8 cellular contexts compared by ENCODE assay signal in the genomic region with DNA sequence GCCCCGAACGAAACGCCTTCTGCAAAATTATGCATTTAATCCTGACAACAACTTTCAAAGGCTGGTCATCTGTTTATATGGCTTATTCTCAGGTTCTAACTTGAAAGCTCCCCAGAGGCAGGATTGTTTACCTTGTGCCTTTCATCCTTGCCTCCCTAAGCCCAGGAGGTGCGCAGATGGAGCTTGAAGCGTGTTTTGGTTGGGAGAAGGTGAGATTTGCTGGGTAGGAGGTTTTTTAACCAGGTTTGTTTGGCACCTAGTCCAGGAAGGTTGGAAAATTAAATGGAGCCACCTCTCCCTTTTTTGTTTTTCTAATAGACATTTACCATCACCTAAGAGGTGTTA. TPM values are rescaled to one million over a fixed set of nuclear protein-coding genes. Genes with fewer than 3 reads are reported as not detected.
A peak's percentile ranks its signal among the peaks of the same experiment; 100 is the strongest.
DNase-seq lines count a peak whose midpoint lies in the region; ATAC-seq and TF ChIP-seq lines count a peak whose summit lies in the region.

No MANE protein-coding gene starts in this region.

- peaks cover 54% of the 10 kb centered on the region for H3K79me2 ChIP-seq in PC-9 (ENCODE audit: low read depth)

- H3K9me3 ChIP-seq in PC-9 (ENCODE audit: insufficient read depth, low read depth): no peaks in the 10 kb centered on the region
- no peaks in the 10 kb centered on the region for H3K9me3 ChIP-seq in esophagus muscularis mucosa
- no peaks in the 10 kb centered on the region for H3K9me3 ChIP-seq in psoas muscle

- TF ChIP-seq CTCF in GM12865 (IDR thresholded peaks at IDR 0.05; ENCODE audit: insufficient read depth, low read depth, low read length, missing control alignments) (no peak), PC-9 (conservative IDR thresholded peaks at IDR 0.05) (no peak), esophagus muscularis mucosa (IDR thresholded peaks at IDR 0.05) (no peak), psoas muscle (IDR thresholded peaks at IDR 0.05) (no peak)

- intact Hi-C loops in PC-9 (cut with micrococcal nuclease; ENCODE audit: unreplicated experiment): loop anchor here (5.0 kb wide), 3 partner anchors 72 to 407 kb away; a partner anchor contains a TSS
- intact Hi-C loops in esophagus muscularis mucosa (cut with DNase I): loop anchor here (2.0 to 10.0 kb wide), 3 partner anchors 72 to 240 kb away; a partner anchor contains a TSS
- intact Hi-C loops in psoas muscle (cut with DNase I): no loop called here

- POLR2A ChIA-PET in PC-9 (lab: Charles Lee; ENCODE audit: unreplicated experiment): interaction anchor here (0.7 to 0.9 kb wide), 2 partner anchors 52 to 347 kb away, joined by 3 to 4 read pairs; no protein-coding TSS in a partner anchor

- DNase-seq in GM12865 (ENCODE audit: low read depth) (no peak), PC-9 (no peak), esophagus muscularis mucosa (ENCODE audit: extremely low spot score) (no peak), psoas muscle (no peak), Kasumi-1 (lab: John Stamatoyannopoulos, UW) (no peak)
- no peak for DNase-seq in activated CD8-positive, alpha-beta memory T cell treated with anti-CD3 and anti-CD28 coated beads for 24 hours

- H3K36me3 ChIP-seq in PC-9 (ENCODE audit: low read depth) (peaks cover 31% of the 10 kb centered on the region), esophagus muscularis mucosa (peaks cover 0 to 2% (median under 1%) of the 10 kb centered on the region in 4 donors), psoas muscle (ENCODE audit: insufficient read depth in 1 of 2, low read depth in 1 of 2) (no peaks in the 10 kb centered on the region)

- BruUV-seq in PC-9 (replicated peaks; lab: Mats Ljungman, UMichigan): TSS peak; percentile 47

- H3K4me2 ChIP-seq in PC-9: peak overlapping the region; percentile 80

- ATAC-seq in psoas muscle (peak in 1 of 4 donors; percentile 14), GM19467 (IDR thresholded peaks at IDR 0.05; ENCODE audit: unreplicated experiment) (no peak), GM21717 (IDR thresholded peaks at IDR 0.05; ENCODE audit: unreplicated experiment) (no peak)

- peak overlapping the region; percentile 52 for H3K27ac ChIP-seq in PC-9
- peak overlapping the region; percentile 72 to 82 (median 77) for H3K27ac ChIP-seq in esophagus muscularis mucosa (replicated peaks in 1 of 4)
- peak overlapping the region; percentile 87 for H3K27ac ChIP-seq in psoas muscle

- H2AFZ ChIP-seq in PC-9: peak overlapping the region; percentile 86

- WGBS in esophagus muscularis mucosa: 4% methylated on average over 5 of the region's 5 CpGs
- WGBS in psoas muscle, 3 donors: 2 to 4% (median 2%) methylated on average over 5 of the region's 5 CpGs

- no peak for TF ChIP-seq EP300 in esophagus muscularis mucosa (IDR thresholded peaks at IDR 0.05)

- no peaks in the 10 kb centered on the region; the same call in 1 of the 2 replicates for H4K20me1 ChIP-seq in PC-9 (ENCODE audit: insufficient read depth)

- H3K9me2 ChIP-seq in PC-9 (ENCODE audit: insufficient read depth): no peaks in the 10 kb centered on the region

- TF ChIP-seq POLR2A in esophagus muscularis mucosa (IDR thresholded peaks at IDR 0.05; ENCODE audit: low read depth): no peak

- H3K4me1 ChIP-seq in PC-9 (replicated peaks; ENCODE audit: insufficient read depth): peaks cover 28% of the 10 kb centered on the region
- H3K4me1 ChIP-seq in esophagus muscularis mucosa: peaks cover 12 to 33% (median 21%) of the 10 kb centered on the region in 4 donors
- peaks cover 19% of the 10 kb centered on the region for H3K4me1 ChIP-seq in psoas muscle

- CTCF ChIA-PET in PC-9 (lab: Charles Lee): interaction anchor here (0.7 kb wide), 1 partner anchor 50 kb away, joined by 4 read pairs; no protein-coding TSS in a partner anchor

- H3K27me3 ChIP-seq in PC-9 (ENCODE audit: insufficient read depth, low read depth) (no peaks in the 10 kb centered on the region), esophagus muscularis mucosa (no peaks in the 10 kb centered on the region), psoas muscle (ENCODE audit: insufficient read depth in 3 of 3, low read length in 2 of 3) (no peaks in the 10 kb centered on the region)

- peaks cover 26% of the 10 kb centered on the region for H3F3A ChIP-seq in PC-9 (ENCODE audit: insufficient read depth, low read depth)

- H3K4me3 ChIP-seq in GM12865 (ENCODE audit: low read depth, low read length) (peak overlapping the region; percentile 82), PC-9 (peak overlapping the region; percentile 78), esophagus muscularis mucosa (peak overlapping the region; percentile 63 to 77 (median 70)), psoas muscle (peak overlapping the region; percentile 91)

RNA-seq across cellular contexts. Expression of a gene that starts 0.7 kb away (rescaled TPM):
- 22.1 and 26.8 TPM in 2 replicates for total RNA-seq in PC-9 (2021)
- 10 to 100 TPM; 17.6 to 20.4 (median 19.4) TPM for total RNA-seq in esophagus muscularis mucosa
- 10 to 100 TPM; 12.5 to 21.9 (median 15.1) TPM for total RNA-seq in psoas muscle
- polyA plus RNA-seq in psoas muscle: 10 to 100 TPM; 14.2 to 30.9 (median 15.0) TPM

Comparison
In these comparisons a context has a peak if more than half of its experiments do, and no peak if none do; other contexts are left out.
1. intact Hi-C loops: an anchor here in PC-9 (5.0 kb wide) and esophagus muscularis mucosa (2.0 to 10.0 kb wide); none called in psoas muscle.